Comparison of ENCODE assay signal across 16 cellular contexts in the genomic region with DNA sequence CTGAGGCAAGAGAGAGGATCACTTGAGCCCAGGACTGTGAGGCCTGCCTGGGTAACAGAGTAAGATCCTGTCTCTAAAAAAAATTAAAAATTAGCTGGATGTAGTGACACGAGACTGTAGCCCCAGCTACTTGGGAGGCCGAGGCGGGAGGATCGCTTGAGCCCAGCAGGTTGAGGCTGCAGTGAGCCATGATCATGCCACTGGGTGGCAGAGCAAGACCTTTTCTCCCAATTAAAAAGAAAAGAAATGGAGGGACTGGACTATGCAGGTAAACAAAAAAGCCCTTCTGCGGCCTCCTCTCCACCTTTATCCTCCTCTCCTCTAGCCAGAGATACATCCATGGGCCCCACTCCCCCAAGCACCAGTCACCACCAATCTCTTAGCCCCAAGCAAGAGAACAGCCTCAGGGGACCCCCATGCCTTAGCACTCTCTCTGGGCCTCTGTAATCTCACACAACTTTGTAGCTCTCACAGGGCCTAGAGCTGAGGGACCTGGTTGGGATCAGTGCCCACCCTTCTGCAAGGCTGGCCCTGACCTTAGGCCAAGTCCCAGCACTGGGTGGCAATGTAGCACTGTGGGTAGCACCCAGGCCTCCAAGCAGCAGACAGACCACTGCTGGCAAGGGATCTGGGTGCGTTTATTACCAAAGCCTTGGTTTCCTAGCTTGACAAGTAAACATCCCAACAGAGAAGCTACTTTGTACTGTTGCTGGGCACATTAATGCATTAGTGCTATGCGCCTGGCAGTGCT. TPM values are rescaled to one million over a fixed set of nuclear protein-coding genes. Genes with fewer than 3 reads are reported as not detected.
DNase-seq lines count a peak whose midpoint lies in the region; ATAC-seq, FAIRE-seq and TF ChIP-seq lines count a peak whose summit lies in the region.
"Had no signal": no experiment of that assay in that cellular context is flagged by ENCODE, and none has a peak within 500 bp of the region (broad histone marks: within the 10 kb centered on the region; RNA-seq: fewer than 3 reads in every experiment).

No MANE protein-coding gene starts in this region.

- H3K4me3 Mint-ChIP-seq in endothelial cell (ENCODE audit: unreplicated experiment) = no peak overlapping the region

- in situ Hi-C loops in SK-MEL-5 (cut with HindIII; ENCODE audit: low pct_unique_long_range_greater_than_20kb, low sequenced_read_pairs) = no loop called here

- ATAC-seq in A549 = peak; percentile 31 to 67; a peak in 4 of 6 replicates
- ATAC-seq in GM21786 (IDR thresholded peaks at IDR 0.05; ENCODE audit: unreplicated experiment) = no peak

- peaks cover 19% of the 10 kb centered on the region for H3K4me1 Mint-ChIP-seq in endothelial cell (ENCODE audit: unreplicated experiment)

- TF ChIP-seq CTCF in A549 (IDR thresholded peaks at IDR 0.05) (0 out of 3 replicates have a peak, but pooled peaks have one; percentile 14), GM10248 (IDR thresholded peaks at IDR 0.05; ENCODE audit: control extremely low read depth, extremely low read depth, low read depth, missing control alignments) (peak; percentile 57), liver (IDR thresholded peaks at IDR 0.05; ENCODE audit: low read depth, low read length, missing input control) (peak; percentile 3), endothelial cell (IDR thresholded peaks at IDR 0.05; ENCODE audit: unreplicated experiment) (no peak)

- CTCF ChIA-PET in A549 (lab: Yijun Ruan, JAX) (interaction anchor here (0.7 to 2.2 kb wide), 10 partner anchors 17 to 420 kb away, joined by 3 to 18 read pairs (median 4); no protein-coding TSS in a partner anchor), GM10248 (lab: Yijun Ruan, JAX) (interaction anchor here (0.8 to 2.9 kb wide), 16 partner anchors 10 to 306 kb away, joined by 3 to 20 read pairs (median 4); no protein-coding TSS in a partner anchor)

- WGBS in A549 (ENCODE audit: missing lambda C conversion rate) = 66% methylated on average over 7 of the region's 7 CpGs
- 78% methylated on average over 7 of the region's 7 CpGs for whole genome bisulfite sequencing in liver

- H3K27ac ChIP-seq in A549 (no peak overlapping the region), liver (ENCODE audit: low read depth in 1 of 2, low read length in 2 of 2) (no peak overlapping the region)
- H3K27ac ChIP-seq: C4-2B, heart right ventricle had no signal

- H3K4me1 ChIP-seq in A549 (peaks cover 6% of the 10 kb centered on the region), liver (ENCODE audit: control insufficient read depth in 4 of 4, insufficient read depth in 4 of 4, low read length in 3 of 4) (peaks cover 6 to 21% (median 12%) of the 10 kb centered on the region in 4 donors)

- no peak overlapping the region for H3K27ac Mint-ChIP-seq in endothelial cell (ENCODE audit: unreplicated experiment)

- H3K4me3 ChIP-seq in A549 (no peak overlapping the region), liver (ENCODE audit: low read depth in 1 of 3, low read length in 3 of 3) (no peak overlapping the region)
- H3K4me3 ChIP-seq: heart right ventricle had no signal

- no peak overlapping the region for H3K4me2 ChIP-seq in A549

- FAIRE-seq in A549 (lab: Jason Lieb, UNC) = no peak
- FAIRE-seq: RCC 7860 had no signal

- POLR2A ChIA-PET in A549 (lab: Yijun Ruan, JAX) (no interaction called here), GM10248 (lab: Yijun Ruan, JAX) (no interaction called here)

- TF ChIP-seq RAD21 in A549 (conservative IDR thresholded peaks at IDR 0.05 in 1 of 2, IDR thresholded peaks at IDR 0.05 in 1 of 2) (peak in 1 of 2 experiments; percentile 48; a peak in 3 of 5 replicates), liver (IDR thresholded peaks at IDR 0.05) (peak; percentile 58 to 61)

- no peaks in the 10 kb centered on the region for H3K27me3 ChIP-seq in liver (ENCODE audit: control insufficient read depth in 4 of 4, insufficient read depth in 4 of 4, low read length in 3 of 4)
- H3K27me3 ChIP-seq: heart right ventricle had no signal

- H3K9me3 ChIP-seq in A549 (no peaks in the 10 kb centered on the region), liver (ENCODE audit: control insufficient read depth in 4 of 4, low read length in 3 of 4) (no peaks in the 10 kb centered on the region)
- H3K9me3 ChIP-seq: heart right ventricle had no signal

- H3K36me3 ChIP-seq in liver (ENCODE audit: control insufficient read depth in 4 of 4, insufficient read depth in 3 of 4, low read depth in 1 of 4, low read length in 3 of 4) = no peaks in the 10 kb centered on the region
- H3K36me3 ChIP-seq: heart right ventricle had no signal

- H3K9me3 Mint-ChIP-seq in endothelial cell (ENCODE audit: unreplicated experiment) = no peaks in the 10 kb centered on the region

- H3K36me3 Mint-ChIP-seq in endothelial cell (ENCODE audit: low read depth, unreplicated experiment) = peaks cover 59% of the 10 kb centered on the region

- TF ChIP-seq POLR2A in A549 (IDR thresholded peaks at IDR 0.05; ENCODE audit: low read length) = no peak

- no peak overlapping the region for H3K9ac ChIP-seq in liver (ENCODE audit: low read depth in 1 of 2, low read length in 2 of 2)

- DNase-seq in A549 (ENCODE audit: low read depth in 1 of 2, low spot score in 1 of 2) (peak in 1 of 2 experiments; percentile 24), GM10248 (ENCODE audit: extremely low spot score) (no peak), SK-MEL-5 (ENCODE audit: low read depth, low spot score) (peak; percentile 26), NCI-H187 (lab: John Stamatoyannopoulos, UW) (no peak), T-helper 1 cell (no peak), endothelial cell (ENCODE audit: low spot score) (no peak)
- DNase-seq: amniotic stem cell; heart right ventricle; mesendoderm; NCI-H1048; NCI-H345; stimulated activated CD4-positive, alpha-beta T cell treated with anti-CD3 and anti-CD28 coated beads, Interleukin-4, amount 100 ng/mL, for 4 hours had no signal

- peaks cover 6% of the 10 kb centered on the region for H3K27me3 Mint-ChIP-seq in endothelial cell (ENCODE audit: unreplicated experiment)

- TF ChIP-seq EP300 in A549 (IDR thresholded peaks at IDR 0.05) = no peak

TF ChIP-seq in A549, 52 proteins besides CTCF, POLR2A, EP300 and RAD21 (continues in another document):
- TF ChIP-seq RCOR1 (IDR thresholded peaks at IDR 0.05; ENCODE audit: low read depth, low read length) (no peak), RFX5 (IDR thresholded peaks at IDR 0.05) (no peak), HES2 (IDR thresholded peaks at IDR 0.05) (no peak), NPAS2 (CRISPR knock-in tag; IDR thresholded peaks at IDR 0.05; ENCODE audit: borderline replicate concordance) (no peak), CHD4 (IDR thresholded peaks at IDR 0.05; ENCODE audit: borderline replicate concordance) (no peak), BHLHE40 (IDR thresholded peaks at IDR 0.05; ENCODE audit: low read depth, low read length) (no peak), BCL3 (IDR thresholded peaks at IDR 0.05) (no peak), SREBF2 (IDR thresholded peaks at IDR 0.05) (no peak)

TF ChIP-seq in liver, 16 proteins besides CTCF, POLR2A, EP300 and RAD21 (continues in another document):
- TF ChIP-seq RXRA (IDR thresholded peaks at IDR 0.05) (no peak), ZBTB33 (IDR thresholded peaks at IDR 0.05) (no peak), TAF1 (conservative IDR thresholded peaks at IDR 0.05) (no peak), JUND (IDR thresholded peaks at IDR 0.05) (no peak), FOXA1 (IDR thresholded peaks at IDR 0.05) (no peak), FOXA2 (IDR thresholded peaks at IDR 0.05) (no peak)

RNA-seq across cellular contexts. Expression of gene FAM174B, which starts 43.4 kb away (rescaled TPM):
- polyA plus RNA-seq in A549 (2011; rRNA removed) (13.9 and 22.5 TPM in 2 replicates), A549 (2017; fragmentation: RNase III; extraction: RNeasy Plus Mini Kit Qiagen cat#74134 plus additional on column Dnase treatment) (4.6 to 5.9 TPM (median 5.2 TPM) in 3 replicates), liver (1 to 10 TPM; 3.7 to 4.5 TPM)
- polyA plus RNA-seq in A549 (2012; cell fraction: cytosol; rRNA removed) = 3.7 and 5.7 TPM in 2 replicates
- polyA plus RNA-seq in A549 (2012; cell fraction: nucleus; rRNA removed) = 3.1 and 3.9 TPM in 2 replicates
- 19.2 and 20.6 TPM in 2 replicates for polyA minus RNA-seq in A549 (2011; rRNA and poly(A)+ RNA removed)
- 90.7 and 97.9 TPM in 2 replicates for total RNA-seq in SK-MEL-5 (2014; rRNA removed; shearing (Covaris generic))
- polyA plus RNA-seq in SK-MEL-5 (2015; cell fraction: cytosol; rRNA removed) = 36.7 and 49.1 TPM in 2 replicates
- polyA plus RNA-seq in SK-MEL-5 (2015; cell fraction: nucleus; rRNA removed) = 28.6 and 39.8 TPM in 2 replicates
- total RNA-seq in liver (1 to 10 TPM; 2.5 to 3.8 TPM), endothelial cell (ENCODE audit: unreplicated experiment) (163 TPM)

Comparison
In these comparisons a context has a peak if more than half of its experiments do, and no peak if none do; other contexts are left out.
1. RNA of gene FAM174B, which starts 43.4 kb away (total RNA-seq): 163 TPM in endothelial cell (single experiment) and 90.7 to 97.9 TPM in SK-MEL-5; 2.5 to 3.8 TPM in liver; every median in the first group is over 10 times any median in the second.